Comparison of ENCODE assay signal across 8 cellular contexts in the genomic region with DNA sequence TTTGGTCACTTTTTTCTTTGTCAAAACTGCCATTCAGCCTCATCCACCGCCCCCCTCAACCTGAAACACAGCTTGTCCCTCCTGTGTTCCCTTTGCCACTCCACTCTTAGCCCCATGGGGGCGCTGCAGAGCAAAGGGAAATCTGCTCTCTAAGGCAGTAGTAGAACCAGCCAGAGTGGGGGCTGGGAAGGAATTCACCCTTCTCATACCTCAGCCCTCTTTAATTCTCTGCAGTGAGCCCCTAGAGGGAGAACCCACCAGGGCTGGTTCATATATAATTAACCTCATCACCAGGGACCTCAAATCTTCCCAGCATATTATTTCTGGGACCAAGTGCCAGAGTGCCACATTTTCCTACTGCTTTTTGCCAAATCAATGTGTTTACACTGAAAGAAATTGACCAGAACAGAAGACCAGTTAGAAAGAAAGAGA. TPM values are rescaled to one million over a fixed set of nuclear protein-coding genes. Genes with fewer than 3 reads are reported as not detected.
DNase-seq lines count a peak whose midpoint lies in the region; ATAC-seq and TF ChIP-seq lines count a peak whose summit lies in the region.

No MANE protein-coding gene starts in this region.

- CTCF ChIA-PET in activated B cell treated with CpG ODN at 0.5 μM for 24 hours (lab: Charles Lee) = interaction anchor here (0.6 to 3.7 kb wide), 36 partner anchors 10 to 1207 kb away, joined by 3 to 42 read pairs (median 4); partner anchors contain the start of gene LPP

- DNase-seq in DMS153 treated with DMSO at 0.1 percent for 48 hours (lab: John Stamatoyannopoulos, UW; ENCODE audit: unreplicated experiment) = peak; percentile 63
- DNase-seq in HFFc6 = peak; percentile 75
- peak; percentile 35 for DNase-seq in NCI-H2171 treated with DMSO at 0.1 percent for 48 hours (lab: John Stamatoyannopoulos, UW)
- peak; percentile 86 for DNase-seq in activated B cell treated with CpG ODN at 0.5 μM for 24 hours
- DNase-seq in caudate nucleus (lab: John Stamatoyannopoulos, UW) = peak in 60 of 61 donors; percentile 26 to 95 (median 76)
- DNase-seq in stimulated activated CD4-positive, alpha-beta T cell treated with anti-CD3 and anti-CD28 coated beads, Interleukin-2, amount 100 ng/mL, for 4 hours (ENCODE audit: low read depth) = peak; percentile 86

- peak overlapping the region; percentile 51; the same call in 1 of the 2 replicates for H3K27ac Mint-ChIP-seq in HFFc6
- peak overlapping the region; percentile 76 for H3K27ac Mint-ChIP-seq in activated B cell treated with CpG ODN at 0.5 μM for 24 hours

- peak overlapping the region; percentile 67; the same call in 1 of the 2 replicates for H3K4me3 Mint-ChIP-seq in HFFc6
- peak overlapping the region; percentile 72 for H3K4me3 Mint-ChIP-seq in activated B cell treated with CpG ODN at 0.5 μM for 24 hours

- TF ChIP-seq CTCF in HFFc6 (IDR thresholded peaks at IDR 0.05) = peak; percentile 99
- TF ChIP-seq CTCF in activated B cell treated with CpG ODN at 0.5 μM for 24 hours (IDR thresholded peaks at IDR 0.05) = no peak

- POLR2A ChIA-PET in activated B cell treated with CpG ODN at 0.5 μM for 24 hours (lab: Charles Lee) = interaction anchor here (0.9 to 8.4 kb wide), 14 partner anchors 29 to 1207 kb away, joined by 3 to 94 read pairs (median 4); partner anchors contain the start of gene LPP

- H3K4me1 Mint-ChIP-seq in HFFc6 (ENCODE audit: low read depth) (peaks cover 43% of the 10 kb centered on the region), activated B cell treated with CpG ODN at 0.5 μM for 24 hours (peaks cover 64% of the 10 kb centered on the region)

- H3K27me3 ChIP-seq in layer of hippocampus (ENCODE audit: control insufficient read depth, insufficient read depth, low read length) = no peaks in the 10 kb centered on the region

- H3K36me3 Mint-ChIP-seq in HFFc6 (ENCODE audit: low read depth) (peaks cover 8% of the 10 kb centered on the region; the same call in 1 of the 2 replicates), activated B cell treated with CpG ODN at 0.5 μM for 24 hours (ENCODE audit: low read depth) (peaks cover 17% of the 10 kb centered on the region)

- H3K9me3 Mint-ChIP-seq in HFFc6 (no peaks in the 10 kb centered on the region), activated B cell treated with CpG ODN at 0.5 μM for 24 hours (no peaks in the 10 kb centered on the region)

- H3K27ac ChIP-seq in caudate nucleus (ENCODE audit: low read depth, low read length) (peak overlapping the region; percentile 100), layer of hippocampus (ENCODE audit: low read depth, low read length) (peak overlapping the region; percentile 52)

- intact Hi-C loops in activated B cell treated with CpG ODN at 0.5 μM for 24 hours (cut with micrococcal nuclease) = loop anchor here (1.0 to 10.0 kb wide), 7 partner anchors 25 to 611 kb away; no protein-coding TSS in a partner anchor

- ATAC-seq in activated B cell treated with CpG ODN at 0.5 μM for 24 hours (ENCODE audit: low read depth) (peak; percentile 56), HG03039 (IDR thresholded peaks at IDR 0.05; ENCODE audit: unreplicated experiment) (no peak)

- peaks cover 2% of the 10 kb centered on the region for H3K27me3 Mint-ChIP-seq in HFFc6 (ENCODE audit: insufficient read depth)
- no peaks in the 10 kb centered on the region for H3K27me3 Mint-ChIP-seq in activated B cell treated with CpG ODN at 0.5 μM for 24 hours

RNA-seq across cellular contexts. Expression of gene BCL6, which starts 2.8 kb away (rescaled TPM):
- 10 to 100 TPM; 28.0 to 36.5 (median 31.1) TPM for total RNA-seq in HFFc6 (2021; fragmentation: NEBNext Ultra II Directional; extraction: Animal tissue kit (Norgen Biotek cat#: 25700))
- total RNA-seq in activated B cell treated with CpG ODN at 0.5 μM for 24 hours = 100 and 112 TPM in 2 replicates

RNA-seq across cellular contexts. Expression of gene RTP2, which starts 45.7 kb away (rescaled TPM):
- not detected for total RNA-seq in HFFc6 (2021; fragmentation: NEBNext Ultra II Directional; extraction: Animal tissue kit (Norgen Biotek cat#: 25700))
- total RNA-seq in activated B cell treated with CpG ODN at 0.5 μM for 24 hours = not detected in 2 replicates

Comparison
In these comparisons a context has a peak if more than half of its experiments do, and no peak if none do; other contexts are left out.
1. DNase-seq: peak in every context shown above with its lines; median percentile 86 in activated B cell treated with CpG ODN at 0.5 μM for 24 hours; 86 in stimulated activated CD4-positive, alpha-beta T cell treated with anti-CD3 and anti-CD28 coated beads, Interleukin-2, amount 100 ng/mL, for 4 hours; 76 in caudate nucleus; 75 in HFFc6; 63 in DMS153 treated with DMSO at 0.1 percent for 48 hours; 35 in NCI-H2171 treated with DMSO at 0.1 percent for 48 hours.